Comparison of ENCODE assay signal across 8 cellular contexts in genomic region chr4:6658635-6659075, GRCh38. TPM values are rescaled to one million over a fixed set of nuclear protein-coding genes. Genes with fewer than 3 reads are reported as not detected.
DNase-seq lines count a peak whose midpoint lies in the region; ATAC-seq and TF ChIP-seq lines count a peak whose summit lies in the region.

No MANE protein-coding gene starts in this region.

- no peaks in the 10 kb centered on the region for H3K79me2 ChIP-seq in H9 (ENCODE audit: insufficient read depth, low read length)

- no peak overlapping the region for H2BK5ac ChIP-seq in H9 (ENCODE audit: insufficient read length, low read length)

- no peak overlapping the region for H3K56ac ChIP-seq in H9 (ENCODE audit: insufficient read length, low read depth, low read length)

- H3K14ac ChIP-seq in H9 (ENCODE audit: insufficient read depth, low read length), result peak overlapping the region; percentile 88

- H3K9me3 Mint-ChIP-seq in H9, result peaks cover 4% of the 10 kb centered on the region in 2 experiments; a peak in 1 of 5 replicates

- no peaks in the 10 kb centered on the region for H3K36me3 Mint-ChIP-seq in H9 (ENCODE audit: insufficient read depth in 1 of 3, low read depth in 3 of 3)

- H2BK120ac ChIP-seq in H9 (ENCODE audit: low read depth, low read length, poor library complexity, severe bottlenecking), result no peak overlapping the region

- ATAC-seq in heart right ventricle (peak; percentile 60 to 83 (median 74)), gastrocnemius medialis (peak; percentile 26 to 40), HG03571 (IDR thresholded peaks at IDR 0.05; ENCODE audit: unreplicated experiment) (no peak), GM21717 (IDR thresholded peaks at IDR 0.05; ENCODE audit: unreplicated experiment) (no peak), GM21576 (IDR thresholded peaks at IDR 0.05; ENCODE audit: unreplicated experiment) (no peak)

- H2AFZ ChIP-seq in H9 (ENCODE audit: low read length), result no peak overlapping the region

- TF ChIP-seq POLR2A in gastrocnemius medialis (IDR thresholded peaks at IDR 0.05), result no peak

- no peaks in the 10 kb centered on the region for H3K4me1 ChIP-seq in H9 (ENCODE audit: insufficient read depth, low read length)
- H3K4me1 ChIP-seq in heart right ventricle, result peaks cover 0 to 14% (median 8%) of the 10 kb centered on the region in 9 donors
- no peaks in the 10 kb centered on the region for H3K4me1 ChIP-seq in gastrocnemius medialis

- peak overlapping the region; percentile 53 for H3K4me2 ChIP-seq in H9 (ENCODE audit: insufficient read depth, insufficient read length, low read length)

- H3K36me3 ChIP-seq in heart right ventricle (no peaks in the 10 kb centered on the region), gastrocnemius medialis (no peaks in the 10 kb centered on the region)

- no peak overlapping the region for H2AK5ac ChIP-seq in H9 (ENCODE audit: insufficient read length, low read length)

- no CpG with 5 or more reads among the region's 52 CpGs for WGBS in H9 (ENCODE audit: extremely low coverage, insufficient read length, low lambda C conversion rate)
- WGBS in heart right ventricle, 2 donors, result 11 to 12% methylated on average over 52 of the region's 52 CpGs

- TF ChIP-seq CTCF in H9 (conservative IDR thresholded peaks at IDR 0.05) (no peak), heart right ventricle (IDR thresholded peaks at IDR 0.05) (no peak), gastrocnemius medialis (IDR thresholded peaks at IDR 0.05 in 4 of 5, conservative IDR thresholded peaks at IDR 0.05 in 1 of 5) (no peak)

- no peaks in the 10 kb centered on the region for H4K20me1 ChIP-seq in H9 (ENCODE audit: control insufficient read depth, insufficient read depth, insufficient read length)

- H3K9me3 ChIP-seq in H9 (ENCODE audit: control insufficient read depth, low read depth, low read length) (no peaks in the 10 kb centered on the region), heart right ventricle (peaks cover 0 to 6% (median 0%) of the 10 kb centered on the region in 11 donors), gastrocnemius medialis (no peaks in the 10 kb centered on the region)

- no peak overlapping the region for H2BK12ac ChIP-seq in H9 (ENCODE audit: insufficient read length, low read depth, low read length)

- no peak overlapping the region for H3K27ac Mint-ChIP-seq in H9

- no peaks in the 10 kb centered on the region for H3K79me1 ChIP-seq in H9 (ENCODE audit: insufficient read depth, low read depth, low read length, poor library complexity, severe bottlenecking)

- DNase-seq in H9 (peak; percentile 49), activated gamma-delta T cell treated with Interleukin-2 at 50 U/mL for 16 hours (peak; percentile 44), heart right ventricle (peak in 1 of 2 donors; percentile 59), gastrocnemius medialis (no peak), pons (ENCODE audit: low spot score) (no peak)

- in situ Hi-C loops in gastrocnemius medialis (cut with MboI; ENCODE audit: low sequenced_read_pairs in 4 of 4), result no loop called here

- no peak overlapping the region for H2BK15ac ChIP-seq in H9 (ENCODE audit: low read depth, low read length)

- H3K27me3 ChIP-seq in H9 (ENCODE audit: insufficient read depth, low read length) (no peaks in the 10 kb centered on the region; the same call in 1 of the 2 replicates), heart right ventricle (peaks cover 0 to 58% (median 5%) of the 10 kb centered on the region in 7 donors), gastrocnemius medialis (peaks cover 0 to 11% (median 4%) of the 10 kb centered on the region in 3 donors)

- peaks cover 3% of the 10 kb centered on the region for H3K23me2 ChIP-seq in H9 (ENCODE audit: insufficient read length, low read depth, low read length, poor library complexity, severe bottlenecking)

- H3K27me3 Mint-ChIP-seq in H9 (ENCODE audit: low read depth), result peaks cover 47% of the 10 kb centered on the region

- no peak overlapping the region for H3T11ph ChIP-seq in H9 (ENCODE audit: low read length)

- H3K9ac ChIP-seq in H9 (ENCODE audit: extremely low read depth, insufficient read length, low read length), result no peak overlapping the region

- H3K4me1 Mint-ChIP-seq in H9, result peaks cover 0 to 10% of the 10 kb centered on the region in 2 experiments; a peak in 1 of 4 replicates

- H4K91ac ChIP-seq in H9 (ENCODE audit: insufficient read length, low read depth, low read length), result no peak overlapping the region

- intact Hi-C loops in heart right ventricle (cut with DNase I) (no loop called here), gastrocnemius medialis (cut with DNase I; ENCODE audit: low total_unique reads) (loop anchor here (2.0 kb wide), 1 partner anchor 14 kb away; no protein-coding TSS in a partner anchor)

- no peak overlapping the region for H4K5ac ChIP-seq in H9 (ENCODE audit: insufficient read length, low read depth, low read length)

- peak overlapping the region; percentile 21 to 59 (median 46) for H3K4me3 ChIP-seq in heart right ventricle
- H3K4me3 ChIP-seq in gastrocnemius medialis, result peak overlapping the region; percentile 37 to 57 (median 46)

- peak overlapping the region; percentile 51 for H3K18ac ChIP-seq in H9 (ENCODE audit: insufficient read length, low read depth, low read length)

- H3K27ac ChIP-seq in H9 (ENCODE audit: insufficient read length, low read depth, low read length) (no peak overlapping the region), heart right ventricle (peak overlapping the region in 8 of 10 donors; percentile 6 to 77 (median 58)), gastrocnemius medialis (peak overlapping the region in 2 of 4 donors; percentile 37 to 43)

- H3K4me3 Mint-ChIP-seq in H9, result peak overlapping the region; percentile 26 to 50; a peak in 3 of 5 replicates

- H2BK20ac ChIP-seq in H9 (ENCODE audit: low read depth, low read length, poor library complexity, severe bottlenecking), result no peak overlapping the region

- H3K4ac ChIP-seq in H9 (ENCODE audit: low read depth, low read length), result no peak overlapping the region

- H3K23ac ChIP-seq in H9 (ENCODE audit: insufficient read length, low read depth, low read length), result no peak overlapping the region

- H4K8ac ChIP-seq in H9 (replicated peaks; ENCODE audit: insufficient read length, low read depth, low read length), result no peak overlapping the region

RNA-seq across cellular contexts. Expression of gene MRFAP1, which starts 18.2 kb away (rescaled TPM):
- 328 and 329 TPM in 2 replicates for total RNA-seq in H9 (2021)
- total RNA-seq in heart right ventricle, result 100 to 1,000 TPM; 222 to 268 (median 248) TPM
- 100 to 1,000 TPM; 163 to 445 TPM for polyA plus RNA-seq in heart right ventricle
- 100 to 1,000 TPM; 180 to 281 (median 206) TPM for total RNA-seq in gastrocnemius medialis

RNA-seq across cellular contexts. Expression of gene S100P, which starts 35.0 kb away (rescaled TPM):
- not detected in 2 replicates for total RNA-seq in H9 (2021)
- 1 to 10 TPM in 5 of 10 donors, under 1 TPM in 1, not detected in 4; 0.41 to 8.2 (median 1.6) TPM for total RNA-seq in heart right ventricle
- polyA plus RNA-seq in heart right ventricle, result under 1 TPM; 0.22 to 0.68 TPM
- total RNA-seq in gastrocnemius medialis, result 1 to 10 TPM in 1 of 4 donors, not detected in 3; 1.2 TPM

RNA-seq across cellular contexts. Expression of gene MRFAP1L1, which starts 51.0 kb away (rescaled TPM):
- total RNA-seq in H9 (2021) (57.7 and 60.3 TPM in 2 replicates), heart right ventricle (10 to 100 TPM; 37.5 to 49.9 (median 42.1) TPM), gastrocnemius medialis (10 to 100 TPM; 43.8 to 54.6 (median 46.9) TPM)
- 10 to 100 TPM; 61.5 to 73.7 TPM for polyA plus RNA-seq in heart right ventricle

RNA-seq across cellular contexts. Expression of gene BLOC1S4, which starts 57.3 kb away (rescaled TPM):
- 14.3 and 14.9 TPM in 2 replicates for total RNA-seq in H9 (2021)
- 10 to 100 TPM in 1 of 10 donors, 1 to 10 TPM in 9; 4.4 to 10.2 (median 7.0) TPM for total RNA-seq in heart right ventricle
- 1 to 10 TPM; 4.8 to 7.8 TPM for polyA plus RNA-seq in heart right ventricle
- 10 to 100 TPM; 15.7 to 25.7 (median 22.3) TPM for total RNA-seq in gastrocnemius medialis

Comparison
In these comparisons a context has a peak if more than half of its experiments do, and no peak if none do; other contexts are left out.
1. DNase-seq: peak in H9 (single experiment) and activated gamma-delta T cell treated with Interleukin-2 at 50 U/mL for 16 hours (single experiment); none in gastrocnemius medialis (0 of 2) and pons (single experiment).
2. ATAC-seq: peak in heart right ventricle (8 of 8) and gastrocnemius medialis (2 of 2); none in HG03571 (single experiment), GM21717 (single experiment) and GM21576 (single experiment).